15 cellular contexts compared by ENCODE assay signal in genomic region chr14:101813833-101814232, GRCh38. TPM values are rescaled to one million over a fixed set of nuclear protein-coding genes. Genes with fewer than 3 reads are reported as not detected.
DNase-seq lines count a peak whose midpoint lies in the region; ATAC-seq and TF ChIP-seq lines count a peak whose summit lies in the region.
"Had no signal": no experiment of that assay in that cellular context is flagged by ENCODE, and none has a peak within 500 bp of the region (broad histone marks: within the 10 kb centered on the region; RNA-seq: fewer than 3 reads in every experiment).

No MANE protein-coding gene starts in this region.

- H3K9me2 ChIP-seq in OCI-LY1 (ENCODE audit: low read depth, low read length) = no peaks in the 10 kb centered on the region

- intact Hi-C loops in dendritic cell treated with granulocyte-macrophage colony-stimulating factor and Interleukin-4, amounts not matched to agents 40 ng/mL and 50 ng/mL, for 4 days (cut with micrococcal nuclease) = no loop called here
- intact Hi-C loops in gastrocnemius medialis (cut with DNase I; ENCODE audit: low total_unique reads) = loop anchor here (5.0 kb wide), 2 partner anchors 113 to 153 kb away; no protein-coding TSS in a partner anchor

- TF ChIP-seq POLR2A in gastrocnemius medialis (IDR thresholded peaks at IDR 0.05) = no peak

- H4K5ac ChIP-seq in H9 (ENCODE audit: insufficient read length, low read depth, low read length) = no peak overlapping the region

- peak overlapping the region; percentile 41 for H3K27ac Mint-ChIP-seq in dendritic cell treated with granulocyte-macrophage colony-stimulating factor and Interleukin-4, amounts not matched to agents 40 ng/mL and 50 ng/mL, for 4 days
- H3K27ac Mint-ChIP-seq in H9 = no peak overlapping the region; a peak in 2 of 7 replicates
- H3K27ac Mint-ChIP-seq: endodermal cell had no signal

- no peak overlapping the region for H4K8ac ChIP-seq in H9 (replicated peaks; ENCODE audit: insufficient read length, low read depth, low read length)

- H3K23me2 ChIP-seq in H9 (ENCODE audit: insufficient read length, low read depth, low read length, poor library complexity, severe bottlenecking) = no peaks in the 10 kb centered on the region

- H2AFZ ChIP-seq in DND-41 (ENCODE audit: low read depth, low read length) (no peak overlapping the region), OCI-LY1 (ENCODE audit: low read length) (no peak overlapping the region), H9 (ENCODE audit: low read length) (no peak overlapping the region)

- no peak overlapping the region for H2AK5ac ChIP-seq in H9 (ENCODE audit: insufficient read length, low read length)

- peaks cover 69% of the 10 kb centered on the region for H3K4me1 ChIP-seq in DND-41 (ENCODE audit: insufficient read depth, low read length)
- peaks cover 86% of the 10 kb centered on the region for H3K4me1 ChIP-seq in OCI-LY1 (ENCODE audit: insufficient read depth, low read length, severe bottlenecking)
- H3K4me1 ChIP-seq in gastrocnemius medialis = peaks cover 48 to 57% of the 10 kb centered on the region in 2 donors
- no peaks in the 10 kb centered on the region for H3K4me1 ChIP-seq in H9 (ENCODE audit: insufficient read depth, low read length)

- no peaks in the 10 kb centered on the region for H3K9me3 Mint-ChIP-seq in dendritic cell treated with granulocyte-macrophage colony-stimulating factor and Interleukin-4, amounts not matched to agents 40 ng/mL and 50 ng/mL, for 4 days
- no peaks in the 10 kb centered on the region; a peak in 1 of 5 replicates for H3K9me3 Mint-ChIP-seq in H9
- H3K9me3 Mint-ChIP-seq: endodermal cell had no signal

- no CpG with 5 or more reads among the region's 1 CpG for WGBS in H9 (ENCODE audit: extremely low coverage, insufficient read length, low lambda C conversion rate)

- H3K9ac ChIP-seq in DND-41 (ENCODE audit: low read depth, low read length) (no peak overlapping the region), OCI-LY1 (ENCODE audit: low read length) (peak overlapping the region; percentile 88), H9 (ENCODE audit: extremely low read depth, insufficient read length, low read length) (no peak overlapping the region)

- H3K4me2 ChIP-seq in DND-41 (ENCODE audit: insufficient read depth, low read length) (0 out of 2 replicates have a peak overlapping the region, but pooled peaks have one; percentile 21), OCI-LY1 (ENCODE audit: low read length) (peak overlapping the region; percentile 69), H9 (ENCODE audit: insufficient read depth, insufficient read length, low read length) (no peak overlapping the region)

- H3T11ph ChIP-seq in H9 (ENCODE audit: low read length) = no peak overlapping the region

- peaks cover 33% of the 10 kb centered on the region for H3K36me3 ChIP-seq in DND-41 (ENCODE audit: insufficient read depth, low read length)
- H3K36me3 ChIP-seq in OCI-LY1 (ENCODE audit: insufficient read depth, low read length) = peaks cover 21% of the 10 kb centered on the region
- H3K36me3 ChIP-seq in gastrocnemius medialis = no peaks in the 10 kb centered on the region

- in situ Hi-C loops in gastrocnemius medialis (cut with MboI; ENCODE audit: low sequenced_read_pairs in 4 of 4) = no loop called here

- peaks cover 69% of the 10 kb centered on the region for H4K20me1 ChIP-seq in DND-41 (ENCODE audit: insufficient read depth, low read length)
- H4K20me1 ChIP-seq in OCI-LY1 (ENCODE audit: insufficient read depth, low read length) = no peaks in the 10 kb centered on the region
- H4K20me1 ChIP-seq in H9 (ENCODE audit: control insufficient read depth, insufficient read depth, insufficient read length) = no peaks in the 10 kb centered on the region

- H3K27ac ChIP-seq in DND-41 (ENCODE audit: low read length) (0 out of 2 replicates have a peak overlapping the region, but pooled peaks have one; percentile 23), OCI-LY1 (ENCODE audit: low read depth, low read length, poor library complexity, severe bottlenecking) (peak overlapping the region; percentile 97), gastrocnemius medialis (peak overlapping the region; percentile 91 to 96 (median 93)), H9 (ENCODE audit: insufficient read length, low read depth, low read length) (no peak overlapping the region)

- no peak overlapping the region for H3K56ac ChIP-seq in H9 (ENCODE audit: insufficient read length, low read depth, low read length)

- H3K79me2 ChIP-seq in DND-41 (ENCODE audit: insufficient read depth, low read length) = peaks cover 90% of the 10 kb centered on the region
- peaks cover 79% of the 10 kb centered on the region for H3K79me2 ChIP-seq in OCI-LY1 (ENCODE audit: insufficient read depth, low read length)
- H3K79me2 ChIP-seq in H9 (ENCODE audit: insufficient read depth, low read length) = peaks cover 37% of the 10 kb centered on the region

- H3K4me3 Mint-ChIP-seq in dendritic cell treated with granulocyte-macrophage colony-stimulating factor and Interleukin-4, amounts not matched to agents 40 ng/mL and 50 ng/mL, for 4 days = no peak overlapping the region
- H3K4me3 Mint-ChIP-seq in H9 = no peak overlapping the region
- H3K4me3 Mint-ChIP-seq: endodermal cell had no signal

- no peak overlapping the region for H2BK20ac ChIP-seq in H9 (ENCODE audit: low read depth, low read length, poor library complexity, severe bottlenecking)

- no peak overlapping the region for H3K4me3 ChIP-seq in DND-41 (ENCODE audit: low read depth in 1 of 2, low read length in 2 of 2)
- H3K4me3 ChIP-seq in OCI-LY1 (ENCODE audit: low read depth, low read length, poor library complexity, severe bottlenecking) = peak overlapping the region; percentile 69
- H3K4me3 ChIP-seq in gastrocnemius medialis = no peak overlapping the region

- no peak overlapping the region for H3K23ac ChIP-seq in H9 (ENCODE audit: insufficient read length, low read depth, low read length)

- no peak overlapping the region for H3K4ac ChIP-seq in H9 (ENCODE audit: low read depth, low read length)

- H2BK15ac ChIP-seq in H9 (ENCODE audit: low read depth, low read length) = no peak overlapping the region

- H2BK5ac ChIP-seq in H9 (ENCODE audit: insufficient read length, low read length) = no peak overlapping the region

- DNase-seq in DND-41 = no peak
- no peak for DNase-seq in gastrocnemius medialis
- DNase-seq in MV-4-11 (lab: John Stamatoyannopoulos, UW) = no peak
- no peak for DNase-seq in nucleus accumbens (lab: John Stamatoyannopoulos, UW)
- no peak for DNase-seq in COR-L47 (lab: John Stamatoyannopoulos, UW)
- DNase-seq in H9 = no peak
- DNase-seq: DMS53, endodermal cell, hippocampal formation, NCI-H1092, NCI-H526, SIG-M5 had no signal

- H3K79me1 ChIP-seq in H9 (ENCODE audit: insufficient read depth, low read depth, low read length, poor library complexity, severe bottlenecking) = peaks cover 20% of the 10 kb centered on the region

- H4K91ac ChIP-seq in H9 (ENCODE audit: insufficient read length, low read depth, low read length) = no peak overlapping the region

- no peak for TF ChIP-seq CTCF in DND-41 (IDR thresholded peaks at IDR 0.05; ENCODE audit: borderline replicate concordance, extremely low read depth, low read length, poor library complexity, severe bottlenecking)
- no peak for TF ChIP-seq CTCF in OCI-LY1 (IDR thresholded peaks at IDR 0.05; ENCODE audit: low read length)
- no peak for TF ChIP-seq CTCF in gastrocnemius medialis (IDR thresholded peaks at IDR 0.05 in 4 of 5, conservative IDR thresholded peaks at IDR 0.05 in 1 of 5)
- TF ChIP-seq CTCF in H9 (conservative IDR thresholded peaks at IDR 0.05) = no peak

- H2BK12ac ChIP-seq in H9 (ENCODE audit: insufficient read length, low read depth, low read length) = no peak overlapping the region

- H3K18ac ChIP-seq in H9 (ENCODE audit: insufficient read length, low read depth, low read length) = no peak overlapping the region

- no peak overlapping the region for H2BK120ac ChIP-seq in H9 (ENCODE audit: low read depth, low read length, poor library complexity, severe bottlenecking)

- H3K14ac ChIP-seq in H9 (ENCODE audit: insufficient read depth, low read length) = no peak overlapping the region

- no peaks in the 10 kb centered on the region for H3K27me3 Mint-ChIP-seq in dendritic cell treated with granulocyte-macrophage colony-stimulating factor and Interleukin-4, amounts not matched to agents 40 ng/mL and 50 ng/mL, for 4 days
- H3K27me3 Mint-ChIP-seq in H9 (ENCODE audit: low read depth) = no peaks in the 10 kb centered on the region

- H3K36me3 Mint-ChIP-seq in dendritic cell treated with granulocyte-macrophage colony-stimulating factor and Interleukin-4, amounts not matched to agents 40 ng/mL and 50 ng/mL, for 4 days (ENCODE audit: low read depth) = peaks cover 66% of the 10 kb centered on the region
- peaks cover 0 to 6% (median 4%) of the 10 kb centered on the region in 3 experiments; a peak in 2 of 7 replicates for H3K36me3 Mint-ChIP-seq in H9 (ENCODE audit: insufficient read depth in 1 of 3, low read depth in 3 of 3)

- peaks cover 58% of the 10 kb centered on the region for H3K4me1 Mint-ChIP-seq in dendritic cell treated with granulocyte-macrophage colony-stimulating factor and Interleukin-4, amounts not matched to agents 40 ng/mL and 50 ng/mL, for 4 days (ENCODE audit: low read depth)
- H3K4me1 Mint-ChIP-seq in H9 = peaks cover 9 to 20% of the 10 kb centered on the region in 2 experiments

- ATAC-seq in DND-41 (ENCODE audit: insufficient read depth, low read depth) = no peak
- no peak for ATAC-seq in gastrocnemius medialis
- ATAC-seq: activated CD4-positive, CD25-positive, alpha-beta regulatory T cell treated with anti-CD3 and anti-CD28 coated beads, Interleukin-2, amount 50 U/mL, for 24 hours had no signal

- H3K9me3 ChIP-seq in DND-41 (ENCODE audit: insufficient read depth, low read length, severe bottlenecking) = no peaks in the 10 kb centered on the region
- H3K9me3 ChIP-seq in OCI-LY1 (ENCODE audit: low read length) = no peaks in the 10 kb centered on the region
- no peaks in the 10 kb centered on the region for H3K9me3 ChIP-seq in gastrocnemius medialis
- no peaks in the 10 kb centered on the region for H3K9me3 ChIP-seq in H9 (ENCODE audit: control insufficient read depth, low read depth, low read length)

- H3F3A ChIP-seq in OCI-LY1 (ENCODE audit: insufficient read depth, low read length) = no peaks in the 10 kb centered on the region

- H3K27me3 ChIP-seq in DND-41 (ENCODE audit: insufficient read depth, low read length, poor library complexity) (no peaks in the 10 kb centered on the region), OCI-LY1 (ENCODE audit: insufficient read depth, low read length) (no peaks in the 10 kb centered on the region), gastrocnemius medialis (no peaks in the 10 kb centered on the region), H9 (ENCODE audit: insufficient read depth, low read length) (no peaks in the 10 kb centered on the region)

RNA-seq across cellular contexts. Expression of gene PPP2R5C, which starts 52.3 kb away (rescaled TPM):
- 10 to 100 TPM; 35.4 to 65.9 (median 49.3) TPM for total RNA-seq in gastrocnemius medialis
- 92.8 and 93.0 TPM in 2 replicates for total RNA-seq in H9 (2021)
